ENCODE assay signal across 8 cellular contexts in the genomic region with DNA sequence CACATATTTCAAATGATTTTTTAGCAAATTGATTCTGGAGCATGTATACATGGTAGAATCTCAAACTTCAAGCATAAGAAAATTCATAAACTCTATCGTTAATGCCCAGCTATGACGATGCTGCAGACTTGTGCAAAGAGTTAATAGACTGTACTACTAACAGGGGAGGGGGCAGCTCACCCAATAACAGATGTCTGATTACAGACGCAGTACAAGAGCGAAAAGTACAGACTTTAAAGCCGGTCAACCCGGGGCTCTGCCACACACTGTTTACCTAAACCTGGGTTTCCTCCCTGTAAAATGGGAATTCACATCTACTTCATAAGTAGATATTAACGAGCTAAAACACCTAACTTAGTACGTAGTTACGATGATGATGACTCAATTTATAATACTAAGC. TPM values are rescaled to one million over a fixed set of nuclear protein-coding genes. Genes with fewer than 3 reads are reported as not detected.
DNase-seq lines count a peak whose midpoint lies in the region; ATAC-seq and TF ChIP-seq lines count a peak whose summit lies in the region.

No MANE protein-coding gene starts in this region.

- H3K36me3 Mint-ChIP-seq in endothelial cell (ENCODE audit: low read depth, unreplicated experiment) = no peaks in the 10 kb centered on the region
- peaks cover 5% of the 10 kb centered on the region for H3K36me3 Mint-ChIP-seq in osteocyte (ENCODE audit: unreplicated experiment)

- CTCF ChIA-PET in OCI-LY7 (lab: Charles Lee; ENCODE audit: unreplicated experiment) = interaction anchor here (0.6 kb wide), 1 partner anchor 99 kb away, joined by 3 read pairs; no protein-coding TSS in a partner anchor

- H3K4me3 Mint-ChIP-seq in endothelial cell (ENCODE audit: unreplicated experiment) (peak overlapping the region; percentile 97), osteocyte (ENCODE audit: unreplicated experiment) (peak overlapping the region; percentile 99)

- BruUV-seq in OCI-LY7 (replicated peaks; lab: Mats Ljungman, UMichigan) = no TSS peak

- ATAC-seq in DND-41 (ENCODE audit: insufficient read depth, low read depth) = no peak

- H3K4me1 ChIP-seq in DND-41 (ENCODE audit: insufficient read depth, low read length) = peaks cover 50% of the 10 kb centered on the region
- peaks cover 30% of the 10 kb centered on the region for H3K4me1 ChIP-seq in OCI-LY7 (ENCODE audit: insufficient read depth, low read length, poor library complexity, severe bottlenecking)

- H3K4me1 Mint-ChIP-seq in endothelial cell (ENCODE audit: unreplicated experiment) (peaks cover 16% of the 10 kb centered on the region), osteocyte (ENCODE audit: unreplicated experiment) (peaks cover 31% of the 10 kb centered on the region)

- peak overlapping the region; percentile 88 for H3K4me2 ChIP-seq in DND-41 (ENCODE audit: insufficient read depth, low read length)
- peak overlapping the region; percentile 80 for H3K4me2 ChIP-seq in OCI-LY7 (ENCODE audit: low read length)

- H2AFZ ChIP-seq in DND-41 (ENCODE audit: low read depth, low read length) (peak overlapping the region; percentile 98), OCI-LY7 (ENCODE audit: low read length) (peak overlapping the region; percentile 97; the same call in 1 of the 2 replicates)

- intact Hi-C loops in OCI-LY7 (cut with micrococcal nuclease; ENCODE audit: unreplicated experiment) = loop anchor here (5.0 kb wide), 2 partner anchors 61 to 99 kb away; a partner anchor contains a TSS

- H3K9me3 Mint-ChIP-seq in endothelial cell (ENCODE audit: unreplicated experiment) (no peaks in the 10 kb centered on the region), osteocyte (ENCODE audit: unreplicated experiment) (no peaks in the 10 kb centered on the region)

- POLR2A ChIA-PET in OCI-LY7 (lab: Charles Lee) = interaction anchor here (0.5 to 4.2 kb wide), 8 partner anchors 12 to 1449 kb away, joined by 3 to 18 read pairs (median 4); a partner anchor contains a TSS

- H3K27ac ChIP-seq in DND-41 (ENCODE audit: low read length) = peak overlapping the region; percentile 95
- H3K27ac ChIP-seq in OCI-LY7 (ENCODE audit: low read depth, low read length, poor library complexity, severe bottlenecking) = peak overlapping the region; percentile 84

- H4K20me1 ChIP-seq in DND-41 (ENCODE audit: insufficient read depth, low read length) (no peaks in the 10 kb centered on the region), OCI-LY7 (ENCODE audit: insufficient read depth, low read length) (peaks cover 7% of the 10 kb centered on the region; the same call in 1 of the 2 replicates)

- no peaks in the 10 kb centered on the region for H3K9me2 ChIP-seq in OCI-LY7 (ENCODE audit: insufficient read depth, low read length)

- H3K4me3 ChIP-seq in DND-41 (ENCODE audit: low read depth in 1 of 2, low read length in 2 of 2) (peak overlapping the region; percentile 98), OCI-LY7 (ENCODE audit: low read depth, low read length, poor library complexity, severe bottlenecking) (peak overlapping the region; percentile 96)

- H3K9ac ChIP-seq in DND-41 (ENCODE audit: low read depth, low read length) = peak overlapping the region; percentile 71

- DNase-seq in DND-41 (no peak), OCI-LY7 (ENCODE audit: low spot score) (no peak), endothelial cell (ENCODE audit: low spot score) (no peak), osteocyte (ENCODE audit: extremely low spot score, unreplicated experiment) (no peak), C1 segment of cervical spinal cord (lab: John Stamatoyannopoulos, UW) (no peak), GF-D8 (lab: John Stamatoyannopoulos, UW) (no peak), HuH-7 (ENCODE audit: low spot score) (no peak), AG08395 (ENCODE audit: low spot score) (no peak)

- no peaks in the 10 kb centered on the region for H3K27me3 ChIP-seq in DND-41 (ENCODE audit: insufficient read depth, low read length, poor library complexity)

- H3K9me3 ChIP-seq in DND-41 (ENCODE audit: insufficient read depth, low read length, severe bottlenecking) (no peaks in the 10 kb centered on the region), OCI-LY7 (ENCODE audit: low read length) (no peaks in the 10 kb centered on the region)

- H3K27me3 Mint-ChIP-seq in endothelial cell (ENCODE audit: unreplicated experiment) (peaks cover 5% of the 10 kb centered on the region), osteocyte (ENCODE audit: unreplicated experiment) (no peaks in the 10 kb centered on the region)

- H3K27ac Mint-ChIP-seq in endothelial cell (ENCODE audit: unreplicated experiment) (peak overlapping the region; percentile 70), osteocyte (ENCODE audit: unreplicated experiment) (peak overlapping the region; percentile 94)

- TF ChIP-seq CTCF in DND-41 (IDR thresholded peaks at IDR 0.05; ENCODE audit: borderline replicate concordance, extremely low read depth, low read length, poor library complexity, severe bottlenecking) (no peak), OCI-LY7 (conservative IDR thresholded peaks at IDR 0.05; ENCODE audit: low read length) (no peak), endothelial cell (IDR thresholded peaks at IDR 0.05; ENCODE audit: unreplicated experiment) (no peak), osteocyte (IDR thresholded peaks at IDR 0.05) (no peak)

- peaks cover 3% of the 10 kb centered on the region; the same call in 1 of the 2 replicates for H3K36me3 ChIP-seq in DND-41 (ENCODE audit: insufficient read depth, low read length)
- peaks cover 9% of the 10 kb centered on the region for H3K36me3 ChIP-seq in OCI-LY7 (ENCODE audit: insufficient read depth, low read length)

- H3K79me2 ChIP-seq in DND-41 (ENCODE audit: insufficient read depth, low read length) (peaks cover 92% of the 10 kb centered on the region), OCI-LY7 (ENCODE audit: insufficient read depth, low read depth, low read length) (peaks cover 72% of the 10 kb centered on the region)

RNA-seq across cellular contexts. Expression of a gene that starts 0.7 kb away (rescaled TPM):
- total RNA-seq in OCI-LY7 (2014; rRNA removed; shearing (Covaris generic)) = 10.6 and 13.6 TPM in 2 replicates
- total RNA-seq in OCI-LY7 (2022) (10.0 and 13.0 TPM in 2 replicates), endothelial cell (ENCODE audit: unreplicated experiment) (12.8 TPM), osteocyte (20.9 and 21.5 TPM in 2 replicates)

RNA-seq across cellular contexts. Expression of a gene that starts 1.3 kb away (rescaled TPM):
- 4.0 and 5.2 TPM in 2 replicates for total RNA-seq in OCI-LY7 (2014; rRNA removed; shearing (Covaris generic))
- total RNA-seq in OCI-LY7 (2022) (3.8 and 4.3 TPM in 2 replicates), endothelial cell (ENCODE audit: unreplicated experiment) (2.8 TPM), osteocyte (2.4 and 3.8 TPM in 2 replicates)

RNA-seq across cellular contexts. Expression of a gene that starts 1.3 kb away (rescaled TPM):
- 13.2 and 13.9 TPM in 2 replicates for total RNA-seq in OCI-LY7 (2014; rRNA removed; shearing (Covaris generic))
- total RNA-seq in OCI-LY7 (2022) (24.1 and 25.4 TPM in 2 replicates), endothelial cell (ENCODE audit: unreplicated experiment) (20.3 TPM), osteocyte (17.9 and 20.9 TPM in 2 replicates)
